Comparison of ENCODE assay signal across 23 cellular contexts in the genomic region with DNA sequence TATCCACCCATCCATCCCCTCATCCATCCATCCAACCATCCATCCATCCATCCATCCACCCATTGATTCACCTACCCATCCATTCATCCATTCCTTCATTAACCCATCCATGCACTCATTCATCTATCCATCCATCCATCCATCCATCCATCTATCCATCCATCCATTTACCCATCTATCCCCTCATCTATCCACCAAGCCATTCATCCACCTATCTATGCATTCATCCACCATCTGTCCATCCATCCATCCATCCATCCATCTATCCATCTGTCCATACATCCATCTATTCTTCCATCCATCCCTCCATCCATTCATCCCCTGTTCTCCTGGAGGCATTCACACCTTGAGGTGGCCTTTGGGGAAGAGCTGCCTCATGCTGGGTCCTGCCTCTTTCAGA.
A peak's percentile ranks its signal among the peaks of the same experiment; 100 is the strongest.
DNase-seq lines count a peak whose midpoint lies in the region; ATAC-seq, FAIRE-seq and TF ChIP-seq lines count a peak whose summit lies in the region.
"Had no signal": no experiment of that assay in that cellular context is flagged by ENCODE, and none has a peak within 500 bp of the region (broad histone marks: within the 10 kb centered on the region; RNA-seq: fewer than 3 reads in every experiment).

No MANE protein-coding gene starts in this region.

- DNase-seq in HTR-8/SVneo (ENCODE audit: insufficient read length, low spot score) = no peak
- DNase-seq in coronary artery (ENCODE audit: low spot score) = no peak
- no peak for DNase-seq in urothelium cell line (ENCODE audit: low spot score)
- DNase-seq in amygdala (lab: John Stamatoyannopoulos, UW) = no peak
- DNase-seq: 8988T; ACHN; C1 segment of cervical spinal cord; Calu3; CD4-positive, alpha-beta memory T cell; COR-L47; DMS53; DMS79 treated with DMSO at 0.1 percent for 48 hours; GF-D8; GM23248; H7; HFFc6 had no signal

- FAIRE-seq in HTR-8/SVneo (lab: Jason Lieb, UNC) = peak; percentile 44
- peak; percentile 59 for FAIRE-seq in urothelium cell line (lab: Jason Lieb, UNC)
- FAIRE-seq: A549, GM12891, GM18507, H1 had no signal

- TF ChIP-seq CTCF in coronary artery (IDR thresholded peaks at IDR 0.05) = no peak

- ATAC-seq in HG03159 (IDR thresholded peaks at IDR 0.05; ENCODE audit: unreplicated experiment) (no peak), GM19452 (IDR thresholded peaks at IDR 0.05; ENCODE audit: unreplicated experiment) (no peak)
- ATAC-seq: A549, HCT116 had no signal

- H3K27ac ChIP-seq in coronary artery = peak overlapping the region; percentile 93 to 97
- H3K27ac ChIP-seq: A549, GM23248 had no signal

- no peak overlapping the region for H3K4me3 ChIP-seq in coronary artery
- H3K4me3 ChIP-seq: A549, GM23248 had no signal
